Comparison of ENCODE assay signal across 8 cellular contexts in genomic region chr20:53579266-53579580, GRCh38. TPM values are rescaled to one million over a fixed set of nuclear protein-coding genes. Genes with fewer than 3 reads are reported as not detected.
DNase-seq lines count a peak whose midpoint lies in the region; ATAC-seq and TF ChIP-seq lines count a peak whose summit lies in the region.

No MANE protein-coding gene starts in this region.

- H3K9me3 Mint-ChIP-seq in activated CD4-positive, alpha-beta T cell treated with anti-CD3 and anti-CD28 coated beads, Interleukin-2, amount 10 ng/mL, durations not matched to agents 7 days and 5 days, result no peaks in the 10 kb centered on the region

- H3K36me3 Mint-ChIP-seq in activated CD4-positive, alpha-beta T cell treated with anti-CD3 and anti-CD28 coated beads, Interleukin-2, amount 10 ng/mL, durations not matched to agents 7 days and 5 days (ENCODE audit: low read depth), result peaks cover 86% of the 10 kb centered on the region

- no peak overlapping the region for H3K4me2 ChIP-seq in Karpas-422 (ENCODE audit: low read depth, low read length, poor library complexity, severe bottlenecking)

- H3K9me3 ChIP-seq in adipocyte (ENCODE audit: control insufficient read depth, low read length) (no peaks in the 10 kb centered on the region), lower lobe of right lung (no peaks in the 10 kb centered on the region), thymus (ENCODE audit: control insufficient read depth) (no peaks in the 10 kb centered on the region), Karpas-422 (ENCODE audit: low read length) (no peaks in the 10 kb centered on the region)

- H3K79me2 ChIP-seq in Karpas-422 (ENCODE audit: low read length), result no peaks in the 10 kb centered on the region

- intact Hi-C loops in lower lobe of right lung (cut with DNase I), result loop anchor here (10.0 kb wide), 1 partner anchor 336 kb away; no protein-coding TSS in a partner anchor

- ATAC-seq in lower lobe of right lung (peak in 1 of 2 donors; percentile 25), HG02938 (IDR thresholded peaks at IDR 0.05; ENCODE audit: unreplicated experiment) (no peak), GM18498 (IDR thresholded peaks at IDR 0.05; ENCODE audit: unreplicated experiment) (no peak)

- H3K4me3 ChIP-seq in adipocyte (ENCODE audit: low read length), result peak overlapping the region; percentile 64
- H3K4me3 ChIP-seq in lower lobe of right lung, result peak overlapping the region; percentile 37
- peak overlapping the region; percentile 1 for H3K4me3 ChIP-seq in thymus (ENCODE audit: low read length)
- no peak overlapping the region for H3K4me3 ChIP-seq in Karpas-422 (ENCODE audit: low read length)

- no peaks in the 10 kb centered on the region for H3K27me3 Mint-ChIP-seq in activated CD4-positive, alpha-beta T cell treated with anti-CD3 and anti-CD28 coated beads, Interleukin-2, amount 10 ng/mL, durations not matched to agents 7 days and 5 days

- H3K27me3 ChIP-seq in adipocyte (replicated peaks; ENCODE audit: control insufficient read depth, insufficient read depth, low read length) (no peaks in the 10 kb centered on the region), lower lobe of right lung (ENCODE audit: low read depth) (no peaks in the 10 kb centered on the region), thymus (ENCODE audit: control insufficient read depth, insufficient read depth) (no peaks in the 10 kb centered on the region), Karpas-422 (ENCODE audit: low read length) (no peaks in the 10 kb centered on the region)

- H4K20me1 ChIP-seq in Karpas-422 (ENCODE audit: insufficient read depth, low read depth, low read length), result no peaks in the 10 kb centered on the region

- peak overlapping the region; percentile 80 for H3K9ac ChIP-seq in adipocyte (ENCODE audit: low read length)
- H3K9ac ChIP-seq in Karpas-422 (ENCODE audit: low read length), result no peak overlapping the region

- H3K4me1 Mint-ChIP-seq in activated CD4-positive, alpha-beta T cell treated with anti-CD3 and anti-CD28 coated beads, Interleukin-2, amount 10 ng/mL, durations not matched to agents 7 days and 5 days, result peaks cover 96% of the 10 kb centered on the region

- H3K27ac ChIP-seq in lower lobe of right lung (peak overlapping the region; percentile 74), thymus (ENCODE audit: low read depth) (no peak overlapping the region), Karpas-422 (ENCODE audit: low read length) (no peak overlapping the region)

- DNase-seq in activated CD4-positive, alpha-beta T cell treated with anti-CD3 and anti-CD28 coated beads, Interleukin-2, amount 10 ng/mL, durations not matched to agents 7 days and 5 days, result no peak
- DNase-seq in activated CD4-positive, alpha-beta T cell treated with anti-CD3 and anti-CD28 coated beads, Interleukin-2, amount 50 U/mL, for 4 hours, result no peak
- DNase-seq in adipocyte (ENCODE audit: low read depth), result no peak
- DNase-seq in lower lobe of right lung, result no peak
- DNase-seq in Karpas-422, result no peak

- H3K4me3 Mint-ChIP-seq in activated CD4-positive, alpha-beta T cell treated with anti-CD3 and anti-CD28 coated beads, Interleukin-2, amount 10 ng/mL, durations not matched to agents 7 days and 5 days, result peak overlapping the region; percentile 72

- H3K9me2 ChIP-seq in Karpas-422 (replicated peaks; ENCODE audit: insufficient read depth, low read length), result no peaks in the 10 kb centered on the region

- H3K36me3 ChIP-seq in adipocyte (ENCODE audit: control insufficient read depth, insufficient read depth, low read length, severe bottlenecking), result peaks cover 63% of the 10 kb centered on the region
- H3K36me3 ChIP-seq in lower lobe of right lung, result peaks cover 60% of the 10 kb centered on the region
- H3K36me3 ChIP-seq in thymus (ENCODE audit: control insufficient read depth, insufficient read depth), result peaks cover 54% of the 10 kb centered on the region
- no peaks in the 10 kb centered on the region for H3K36me3 ChIP-seq in Karpas-422 (ENCODE audit: insufficient read depth, low read length)

- peak overlapping the region; percentile 70 for H3K27ac Mint-ChIP-seq in activated CD4-positive, alpha-beta T cell treated with anti-CD3 and anti-CD28 coated beads, Interleukin-2, amount 10 ng/mL, durations not matched to agents 7 days and 5 days

- no peak overlapping the region for H2AFZ ChIP-seq in Karpas-422 (ENCODE audit: low read length)

- TF ChIP-seq CTCF in lower lobe of right lung (IDR thresholded peaks at IDR 0.05), result no peak

- CTCF ChIA-PET in activated CD4-positive, alpha-beta T cell treated with anti-CD3 and anti-CD28 coated beads, Interleukin-2, amount 10 ng/mL, durations not matched to agents 7 days and 5 days (lab: Charles Lee), result interaction anchor here (0.9 to 2.6 kb wide), 6 partner anchors 39 to 361 kb away, joined by 3 to 14 read pairs (median 4); no protein-coding TSS in a partner anchor

- H3K4me1 ChIP-seq in adipocyte (ENCODE audit: control insufficient read depth, insufficient read depth, low read length) (peaks cover 43% of the 10 kb centered on the region), lower lobe of right lung (peaks cover 66% of the 10 kb centered on the region), thymus (ENCODE audit: control insufficient read depth, insufficient read depth, low read length) (peaks cover 33% of the 10 kb centered on the region), Karpas-422 (ENCODE audit: low read length) (no peaks in the 10 kb centered on the region)

- WGBS in thymus, result 89% methylated on average over 2 of the region's 2 CpGs

- POLR2A ChIA-PET in activated CD4-positive, alpha-beta T cell treated with anti-CD3 and anti-CD28 coated beads, Interleukin-2, amount 10 ng/mL, durations not matched to agents 7 days and 5 days (lab: Charles Lee), result interaction anchor here (0.6 kb wide), 2 partner anchors 51 to 110 kb away, joined by 3 to 5 read pairs; no protein-coding TSS in a partner anchor

RNA-seq across cellular contexts. Expression of gene ZNF217, which starts 14.4 kb away (rescaled TPM):
- total RNA-seq in activated CD4-positive, alpha-beta T cell treated with anti-CD3 and anti-CD28 coated beads, Interleukin-2, amount 10 ng/mL, durations not matched to agents 7 days and 5 days, result 10 to 100 TPM; 97.5 to 99.7 TPM
- total RNA-seq in lower lobe of right lung, result 44.8 TPM
- 26.5 TPM for polyA plus RNA-seq in thymus
- 1.5 and 2.2 TPM in 2 replicates for total RNA-seq in Karpas-422 (2014; rRNA removed; shearing (Covaris generic); ENCODE audit: low replicate concordance)

Comparison
In these comparisons a context has a peak if more than half of its experiments do, and no peak if none do; other contexts are left out.
1. RNA of gene ZNF217, which starts 14.4 kb away (total RNA-seq): 97.5 to 99.7 TPM in activated CD4-positive, alpha-beta T cell treated with anti-CD3 and anti-CD28 coated beads, Interleukin-2, amount 10 ng/mL, durations not matched to agents 7 days and 5 days and 44.8 TPM in lower lobe of right lung (single experiment); 1.5 to 2.2 TPM in Karpas-422; every median in the first group is over 10 times any median in the second.